Comparison of ENCODE assay signal across 25 cellular contexts in the genomic region with DNA sequence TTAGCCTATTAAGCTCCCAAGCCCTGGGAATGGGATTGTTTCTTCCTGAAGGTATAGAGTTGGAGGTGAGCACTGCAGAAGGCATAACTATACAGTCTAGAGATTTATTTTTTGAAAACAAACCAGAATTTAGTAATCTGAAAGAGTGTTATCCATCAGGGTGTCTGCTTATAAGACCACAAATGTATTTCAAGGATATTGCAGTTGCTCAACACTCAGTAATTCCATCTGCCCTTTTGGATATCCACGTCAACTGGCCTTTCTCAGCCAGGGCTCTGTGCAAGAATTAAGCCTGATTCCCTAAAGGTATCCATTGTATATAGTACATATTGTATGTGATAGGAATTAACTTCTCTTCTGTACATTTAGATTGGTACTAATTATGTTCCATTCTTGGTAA. TPM values are rescaled to one million over a fixed set of nuclear protein-coding genes. Genes with fewer than 3 reads are reported as not detected.
DNase-seq lines count a peak whose midpoint lies in the region; ATAC-seq, FAIRE-seq and TF ChIP-seq lines count a peak whose summit lies in the region.
"Had no signal": no experiment of that assay in that cellular context is flagged by ENCODE, and none has a peak within 500 bp of the region (broad histone marks: within the 10 kb centered on the region; RNA-seq: fewer than 3 reads in every experiment).

No MANE protein-coding gene starts in this region.

- no peak overlapping the region for H3K4me2 ChIP-seq in A549
- H3K4me2 ChIP-seq: BLaER1 had no signal

- DNase-seq in A549 (ENCODE audit: low read depth in 1 of 2, low spot score in 1 of 2) (no peak), amniotic epithelial cell (ENCODE audit: low read depth) (peak; percentile 92), fibroblast of villous mesenchyme (ENCODE audit: low read depth) (peak; percentile 11), myocyte (ENCODE audit: low read depth) (peak; percentile 6), DMS 273 (lab: John Stamatoyannopoulos, UW; ENCODE audit: unreplicated experiment) (no peak), DMS114 treated with DMSO at 0.1 percent for 48 hours (lab: John Stamatoyannopoulos, UW; ENCODE audit: unreplicated experiment) (no peak), NCI-H2081 treated with DMSO at 0.1 percent for 48 hours (lab: John Stamatoyannopoulos, UW) (no peak), NCI-H524 treated with DMSO at 0.1 percent for 48 hours (lab: John Stamatoyannopoulos, UW) (no peak)
- DNase-seq: ACHN; BE2C; C1 segment of cervical spinal cord; Caco-2; Calu3; CD4-positive, alpha-beta memory T cell; CD4-positive, CD25-positive, alpha-beta regulatory T cell; CD8-positive, alpha-beta memory T cell; DMS 273 treated with DMSO at 0.1 percent for 48 hours; DMS79 treated with DMSO at 0.1 percent for 48 hours; GF-D8 had no signal

- peak; percentile 70 for FAIRE-seq in A549 (lab: Jason Lieb, UNC)
- FAIRE-seq: D721Med, G401.6, GM12891, GM19239 had no signal

- no peak for TF ChIP-seq POLR2A in A549 (IDR thresholded peaks at IDR 0.05; ENCODE audit: low read length)

- no peak for TF ChIP-seq RAD21 in A549 (conservative IDR thresholded peaks at IDR 0.05 in 1 of 2, IDR thresholded peaks at IDR 0.05 in 1 of 2)

- CTCF ChIA-PET in A549 (lab: Yijun Ruan, JAX), result no interaction called here

- H3K9me3 ChIP-seq in A549, result no peaks in the 10 kb centered on the region; the same call in 2 of the 3 replicates
- H3K9me3 ChIP-seq: BE2C, Caco-2 had no signal

- no peak for TF ChIP-seq EP300 in A549 (IDR thresholded peaks at IDR 0.05)

- H3K4me3 ChIP-seq in A549, result no peak overlapping the region
- no peak overlapping the region for H3K4me3 ChIP-seq in fibroblast of villous mesenchyme (ENCODE audit: low read depth, low read length)
- H3K4me3 ChIP-seq: BLaER1 had no signal

- 64% methylated on average over 1 of the region's 1 CpG for WGBS in A549 (ENCODE audit: missing lambda C conversion rate)

- no peaks in the 10 kb centered on the region for H3K4me1 ChIP-seq in A549
- H3K4me1 ChIP-seq: BE2C, BLaER1, Caco-2 had no signal

- H3K27ac ChIP-seq in A549, result no peak overlapping the region
- H3K27ac ChIP-seq: 22Rv1, BLaER1 had no signal

- POLR2A ChIA-PET in A549 (lab: Yijun Ruan, JAX), result no interaction called here

- TF ChIP-seq CTCF in A549 (IDR thresholded peaks at IDR 0.05) (no peak), fibroblast of villous mesenchyme (IDR thresholded peaks at IDR 0.05; ENCODE audit: insufficient read depth, low read depth, low read length) (no peak)

- no peak for ATAC-seq in A549

TF ChIP-seq in A549, 52 proteins besides CTCF, POLR2A, EP300 and RAD21:
- TF ChIP-seq TFCP2L1 (CRISPR knock-in tag; IDR thresholded peaks at IDR 0.05) (no peak), SMC3 (IDR thresholded peaks at IDR 0.05) (no peak), RARB (CRISPR knock-in tag; IDR thresholded peaks at IDR 0.05) (no peak), MAFK (IDR thresholded peaks at IDR 0.05; ENCODE audit: partially characterized antibody) (no peak), CBX8 (IDR thresholded peaks at IDR 0.05) (no peak), FOSL2 (IDR thresholded peaks at IDR 0.05) (no peak), FOSL2 (CRISPR knock-in tag; IDR thresholded peaks at IDR 0.05) (no peak), ATOH8 (CRISPR knock-in tag; IDR thresholded peaks at IDR 0.05; ENCODE audit: low read depth) (no peak), BCL3 (IDR thresholded peaks at IDR 0.05) (no peak), MYC (IDR thresholded peaks at IDR 0.05; ENCODE audit: borderline replicate concordance, low read length) (no peak), ZSCAN20 (CRISPR knock-in tag; IDR thresholded peaks at IDR 0.05) (no peak), NFE2L2 (conservative IDR thresholded peaks at IDR 0.05; ENCODE audit: low read length) (no peak), EHMT2 (IDR thresholded peaks at IDR 0.05; ENCODE audit: low read depth) (no peak), HEYL (CRISPR knock-in tag; IDR thresholded peaks at IDR 0.05) (no peak), KDM5A (IDR thresholded peaks at IDR 0.05) (no peak), GATA3 (IDR thresholded peaks at IDR 0.05; ENCODE audit: borderline replicate concordance) (no peak), JUNB (IDR thresholded peaks at IDR 0.05) (no peak)
- TF ChIP-seq, protein P1, sequence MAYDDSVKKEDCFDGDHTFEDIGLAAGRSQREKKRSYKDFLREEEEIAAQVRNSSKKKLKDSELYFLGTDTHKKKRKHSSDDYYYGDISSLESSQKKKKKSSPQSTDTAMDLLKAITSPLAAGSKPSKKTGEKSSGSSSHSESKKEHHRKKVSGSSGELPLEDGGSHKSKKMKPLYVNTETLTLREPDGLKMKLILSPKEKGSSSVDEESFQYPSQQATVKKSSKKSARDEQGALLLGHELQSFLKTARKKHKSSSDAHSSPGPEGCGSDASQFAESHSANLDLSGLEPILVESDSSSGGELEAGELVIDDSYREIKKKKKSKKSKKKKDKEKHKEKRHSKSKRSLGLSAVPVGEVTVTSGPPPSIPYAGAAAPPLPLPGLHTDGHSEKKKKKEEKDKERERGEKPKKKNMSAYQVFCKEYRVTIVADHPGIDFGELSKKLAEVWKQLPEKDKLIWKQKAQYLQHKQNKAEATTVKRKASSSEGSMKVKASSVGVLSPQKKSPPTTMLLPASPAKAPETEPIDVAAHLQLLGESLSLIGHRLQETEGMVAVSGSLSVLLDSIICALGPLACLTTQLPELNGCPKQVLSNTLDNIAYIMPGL (CRISPR knock-in tag; IDR thresholded peaks at IDR 0.05; ENCODE audit: borderline replicate concordance), result no peak

RNA-seq across cellular contexts. Expression of gene IL31RA, which starts 15.0 kb away (rescaled TPM):
- 2.0 and 2.2 TPM in 2 replicates for polyA plus RNA-seq in A549 (2011; rRNA removed)
- 0.22 and 0.29 TPM in 2 replicates for polyA plus RNA-seq in A549 (2012; cell fraction: cytosol; rRNA removed)
- polyA plus RNA-seq in A549 (2012; cell fraction: nucleus; rRNA removed), result 0.14 and 0.37 TPM in 2 replicates
- 0.94 to 1.2 TPM (median 0.95 TPM) in 3 replicates for polyA plus RNA-seq in A549 (2017; fragmentation: RNase III; extraction: RNeasy Plus Mini Kit Qiagen cat#74134 plus additional on column Dnase treatment)
- polyA minus RNA-seq in A549 (2011; rRNA and poly(A)+ RNA removed), result 1.2 and 1.3 TPM in 2 replicates
- 0.43 and 0.64 TPM in 2 replicates for total RNA-seq in fibroblast of villous mesenchyme
- 0.16 TPM in 1 of 2 replicates, not detected in the other for total RNA-seq in myocyte
- polyA plus RNA-seq in myocyte (2012), result 0.14 TPM
- total RNA-seq: Caco-2; CD4-positive, alpha-beta memory T cell; CD4-positive, CD25-positive, alpha-beta regulatory T cell; CD8-positive, alpha-beta memory T cell had no signal
- polyA plus RNA-seq: CD4-positive, alpha-beta memory T cell; CD4-positive, CD25-positive, alpha-beta regulatory T cell; CD8-positive, alpha-beta memory T cell had no signal

Comparison
In these comparisons a context has a peak if more than half of its experiments do, and no peak if none do; other contexts are left out.
1. DNase-seq: peak in amniotic epithelial cell (single experiment), fibroblast of villous mesenchyme (single experiment) and myocyte (single experiment); none in A549 (0 of 2), DMS 273 (single experiment), DMS114 treated with DMSO at 0.1 percent for 48 hours (single experiment), NCI-H2081 treated with DMSO at 0.1 percent for 48 hours (single experiment) and NCI-H524 treated with DMSO at 0.1 percent for 48 hours (single experiment).